11 cellular contexts compared by ENCODE assay signal in genomic region chr20:32477594-32478512, GRCh38.
DNase-seq lines count a peak whose midpoint lies in the region; ATAC-seq and TF ChIP-seq lines count a peak whose summit lies in the region.
"Had no signal": no experiment of that assay in that cellular context is flagged by ENCODE, and none has a peak within 500 bp of the region (broad histone marks: within the 10 kb centered on the region; RNA-seq: fewer than 3 reads in every experiment).

No MANE protein-coding gene starts in this region.

- intact Hi-C loops in breast epithelium (cut with DNase I; ENCODE audit: low total_unique reads), result no loop called here
- intact Hi-C loops in MCF 10A (cut with micrococcal nuclease), result no loop called here
- intact Hi-C loops in thyroid gland (cut with DNase I), result no loop called here

- no peak overlapping the region for H3K4me3 Mint-ChIP-seq in MCF 10A (ENCODE audit: unreplicated experiment)
- no peak overlapping the region for H3K4me3 Mint-ChIP-seq in central memory CD8-positive, alpha-beta T cell

- peaks cover 16 to 31% of the 10 kb centered on the region in 2 donors for H3K4me1 ChIP-seq in breast epithelium
- H3K4me1 ChIP-seq in mucosa of stomach (ENCODE audit: control insufficient read depth, insufficient read depth, low read length), result peaks cover 88% of the 10 kb centered on the region
- H3K4me1 ChIP-seq in thyroid gland, result peaks cover 73 to 96% of the 10 kb centered on the region in 2 donors

- H3K9ac ChIP-seq in mucosa of stomach (ENCODE audit: low read length), result peak overlapping the region; percentile 7

- H3K9me3 ChIP-seq in breast epithelium (no peaks in the 10 kb centered on the region), mucosa of stomach (ENCODE audit: control insufficient read depth, low read length) (no peaks in the 10 kb centered on the region), thyroid gland (no peaks in the 10 kb centered on the region)
- H3K9me3 ChIP-seq: HAP-1 had no signal

- H3K4me3 ChIP-seq in breast epithelium, result no peak overlapping the region
- no peak overlapping the region for H3K4me3 ChIP-seq in mucosa of stomach (ENCODE audit: low read length)
- no peak overlapping the region for H3K4me3 ChIP-seq in thyroid gland (replicated peaks in 1 of 3)
- H3K4me3 ChIP-seq: HAP-1 had no signal

- no peaks in the 10 kb centered on the region for H3K27me3 Mint-ChIP-seq in MCF 10A (ENCODE audit: insufficient read depth, unreplicated experiment)
- H3K27me3 Mint-ChIP-seq in central memory CD8-positive, alpha-beta T cell, result no peaks in the 10 kb centered on the region

- H3K27me3 ChIP-seq in breast epithelium (no peaks in the 10 kb centered on the region), mucosa of stomach (ENCODE audit: control insufficient read depth, insufficient read depth, low read length) (no peaks in the 10 kb centered on the region), thyroid gland (no peaks in the 10 kb centered on the region)

- POLR2A ChIA-PET in MCF 10A (lab: Yijun Ruan, JAX), result no interaction called here

- H3K36me3 ChIP-seq in breast epithelium (no peaks in the 10 kb centered on the region), mucosa of stomach (ENCODE audit: control insufficient read depth, insufficient read depth, low read length) (no peaks in the 10 kb centered on the region), thyroid gland (no peaks in the 10 kb centered on the region)
- H3K36me3 ChIP-seq: HAP-1 had no signal

- no peaks in the 10 kb centered on the region for H3K9me3 Mint-ChIP-seq in MCF 10A (ENCODE audit: unreplicated experiment)
- no peaks in the 10 kb centered on the region for H3K9me3 Mint-ChIP-seq in central memory CD8-positive, alpha-beta T cell

- TF ChIP-seq CTCF in breast epithelium (IDR thresholded peaks at IDR 0.05) (no peak), MCF 10A (IDR thresholded peaks at IDR 0.05; ENCODE audit: unreplicated experiment) (no peak), thyroid gland (IDR thresholded peaks at IDR 0.05) (no peak)

- no peak for DNase-seq in breast epithelium (ENCODE audit: low spot score in 2 of 2)
- no peak for DNase-seq in MCF 10A (ENCODE audit: unreplicated experiment)
- DNase-seq in central memory CD8-positive, alpha-beta T cell (ENCODE audit: low spot score in 2 of 2), result no peak
- DNase-seq in thyroid gland, result no peak
- no peak for DNase-seq in SHP77 (lab: John Stamatoyannopoulos, UW)
- DNase-seq in GOT3 (lab: John Stamatoyannopoulos, UW), result no peak
- DNase-seq: MM.1S, NCI-H774 had no signal

- H3K27ac Mint-ChIP-seq in MCF 10A (ENCODE audit: low read depth, unreplicated experiment), result no peak overlapping the region
- H3K27ac Mint-ChIP-seq in central memory CD8-positive, alpha-beta T cell (ENCODE audit: low read depth), result peak overlapping the region; percentile 44

- no peak for TF ChIP-seq POLR2A in breast epithelium (IDR thresholded peaks at IDR 0.05)
- no peak for TF ChIP-seq POLR2A in thyroid gland (IDR thresholded peaks at IDR 0.05)

- peaks cover 18% of the 10 kb centered on the region for H3K4me1 Mint-ChIP-seq in MCF 10A (ENCODE audit: insufficient read depth, unreplicated experiment)
- peaks cover 47% of the 10 kb centered on the region for H3K4me1 Mint-ChIP-seq in central memory CD8-positive, alpha-beta T cell

- BruUV-seq in MCF 10A (replicated peaks; lab: Mats Ljungman, UMichigan), result no TSS peak

- CTCF ChIA-PET in MCF 10A (lab: Yijun Ruan, JAX), result interaction anchor here (0.5 kb wide), 1 partner anchor 487 kb away, joined by 5 read pairs; no protein-coding TSS in a partner anchor

- H3K27ac ChIP-seq in breast epithelium, result peak overlapping the region; percentile 87 to 95
- H3K27ac ChIP-seq in thyroid gland, result peak overlapping the region; percentile 88 to 96 (median 91)

- no peak for ATAC-seq in central memory CD8-positive, alpha-beta T cell (replicated peaks; ENCODE audit: extremely low read depth, poor library complexity, severe bottlenecking)
- ATAC-seq in GM21515 (IDR thresholded peaks at IDR 0.05; ENCODE audit: unreplicated experiment), result no peak

- WGBS in thyroid gland, 2 donors, result 83 to 84% methylated on average over 11 of the region's 11 CpGs

- no peaks in the 10 kb centered on the region for H3K36me3 Mint-ChIP-seq in MCF 10A (ENCODE audit: insufficient read depth, unreplicated experiment)
- peaks cover 9% of the 10 kb centered on the region for H3K36me3 Mint-ChIP-seq in central memory CD8-positive, alpha-beta T cell (ENCODE audit: insufficient read depth)
